ENCODE assay signal across 18 cellular contexts in the genomic region with DNA sequence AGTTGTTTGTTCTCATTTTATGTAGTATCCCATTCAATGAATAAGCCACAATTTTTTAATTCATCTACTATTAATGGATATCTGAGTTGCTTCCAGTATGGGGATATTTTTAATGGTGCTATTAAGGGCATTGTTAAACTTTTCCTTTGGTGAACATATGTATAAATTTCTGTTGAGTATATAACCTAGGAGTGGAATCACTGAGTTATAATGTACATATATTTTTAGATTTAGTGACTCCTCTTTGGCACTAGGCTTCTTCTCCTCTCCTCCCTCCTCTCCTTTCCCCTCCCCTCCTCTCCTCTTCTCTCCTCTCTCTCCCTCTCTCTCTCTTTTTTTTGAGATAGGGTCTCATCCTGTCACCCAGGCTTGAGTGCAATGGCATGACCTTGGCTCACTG. TPM values are rescaled to one million over a fixed set of nuclear protein-coding genes. Genes with fewer than 3 reads are reported as not detected.
A peak's percentile ranks its signal among the peaks of the same experiment; 100 is the strongest.
DNase-seq lines count a peak whose midpoint lies in the region; ATAC-seq, FAIRE-seq and TF ChIP-seq lines count a peak whose summit lies in the region.
"Had no signal": no experiment of that assay in that cellular context is flagged by ENCODE, and none has a peak within 500 bp of the region (broad histone marks: within the 10 kb centered on the region; RNA-seq: fewer than 3 reads in every experiment).

No MANE protein-coding gene starts in this region.

- RAD21 ChIA-PET in GM12878 (lab: Charles Lee; ENCODE audit: unreplicated experiment): no interaction called here

- no peak for TF ChIP-seq RAD21 in GM12878 (IDR thresholded peaks at IDR 0.05; ENCODE audit: insufficient read depth, low read depth, low read length)

- in situ Hi-C loops in GM12878 (cut with MboI): no loop called here

- peaks cover 8% of the 10 kb centered on the region for H3K36me3 Mint-ChIP-seq in activated CD4-positive, alpha-beta T cell treated with anti-CD3 and anti-CD28 coated beads, Interleukin-2, amount 10 ng/mL, durations not matched to agents 24 days and 14 days (ENCODE audit: low read depth)
- H3K36me3 Mint-ChIP-seq in endodermal cell (ENCODE audit: low read depth): peaks cover 41% of the 10 kb centered on the region
- H3K36me3 Mint-ChIP-seq in progenitor cell of endocrine pancreas (ENCODE audit: insufficient read depth): peaks cover 9% of the 10 kb centered on the region
- H3K36me3 Mint-ChIP-seq: CD8-positive, alpha-beta T cell had no signal

- H3K9me3 ChIP-seq in GM12878 (replicated peaks; ENCODE audit: control insufficient read depth, insufficient read depth, low read length) (peaks cover 2% of the 10 kb centered on the region; the same call in 1 of the 3 replicates), endodermal cell (ENCODE audit: control insufficient read depth, low read length) (no peaks in the 10 kb centered on the region), esophagus muscularis mucosa (no peaks in the 10 kb centered on the region)
- H3K9me3 ChIP-seq: A549 had no signal

- TF ChIP-seq CTCF in GM12878 (IDR thresholded peaks at IDR 0.05 in 2 of 3, conservative IDR thresholded peaks at IDR 0.05 in 1 of 3; ENCODE audit: control insufficient read depth in 2 of 3, extremely low read depth in 1 of 3, insufficient read depth in 1 of 3, low read depth in 3 of 3, low read length in 3 of 3): no peak
- no peak for TF ChIP-seq CTCF in endodermal cell (conservative IDR thresholded peaks at IDR 0.05)
- no peak for TF ChIP-seq CTCF in progenitor cell of endocrine pancreas (IDR thresholded peaks at IDR 0.05; ENCODE audit: unreplicated experiment)
- TF ChIP-seq CTCF in esophagus muscularis mucosa (IDR thresholded peaks at IDR 0.05): no peak

- CTCF ChIA-PET in GM12878 (lab: Yijun Ruan, JAX): interaction anchor here (0.7 to 1.4 kb wide), 2 partner anchors 26 to 1083 kb away, joined by 3 read pairs; no protein-coding TSS in a partner anchor

- no peak for ATAC-seq in GM12878
- ATAC-seq: A549; CD8-positive, alpha-beta T cell had no signal

- H3K79me2 ChIP-seq in GM12878 (ENCODE audit: control insufficient read depth, insufficient read depth, low read length): peaks cover 72% of the 10 kb centered on the region

- H3K4me1 ChIP-seq in GM12878 (ENCODE audit: control insufficient read depth, insufficient read depth, low read length): 0 out of 2 replicates have a peak, but pooled peaks cover 7% of the 10 kb centered on the region
- no peaks in the 10 kb centered on the region for H3K4me1 ChIP-seq in endodermal cell (ENCODE audit: control insufficient read depth, insufficient read depth, low read length)
- H3K4me1 ChIP-seq in esophagus muscularis mucosa: no peaks in the 10 kb centered on the region

- DNase-seq in activated CD4-positive, alpha-beta T cell treated with anti-CD3 and anti-CD28 coated beads, Interleukin-2, amount 10 ng/mL, durations not matched to agents 24 days and 14 days: no peak
- DNase-seq in activated CD4-positive, alpha-beta T cell treated with anti-CD3 and anti-CD28 coated beads, Interleukin-2, amount 50 U/mL, for 4 hours: no peak
- DNase-seq in GM12878 (ENCODE audit: low read depth, low spot score): no peak
- no peak for DNase-seq in endodermal cell
- DNase-seq in progenitor cell of endocrine pancreas (ENCODE audit: low spot score, unreplicated experiment): no peak
- DNase-seq in RPMI8226: no peak
- DNase-seq in esophagus muscularis mucosa (ENCODE audit: extremely low spot score): no peak
- DNase-seq in GM19238 (ENCODE audit: insufficient read length, low spot score): no peak
- DNase-seq: AML-193; Calu3; CD8-positive, alpha-beta T cell; DMS79 treated with DMSO at 0.1 percent for 48 hours; GF-D8; HCEC 1CT had no signal

- H3K36me3 ChIP-seq in GM12878 (ENCODE audit: control insufficient read depth in 2 of 2, insufficient read depth in 2 of 2, low read length in 1 of 2) (peaks cover 1 to 11% of the 10 kb centered on the region in 2 experiments; a peak in 2 of 4 replicates), endodermal cell (ENCODE audit: control insufficient read depth, insufficient read depth, low read length) (no peaks in the 10 kb centered on the region), esophagus muscularis mucosa (no peaks in the 10 kb centered on the region)

- no peaks in the 10 kb centered on the region for H3K27me3 ChIP-seq in GM12878 (replicated peaks in 1 of 2; ENCODE audit: control insufficient read depth in 2 of 2, insufficient read depth in 2 of 2, low read length in 1 of 2)
- H3K27me3 ChIP-seq in endodermal cell (ENCODE audit: control insufficient read depth, insufficient read depth, low read length, poor library complexity, severe bottlenecking): no peaks in the 10 kb centered on the region
- no peaks in the 10 kb centered on the region for H3K27me3 ChIP-seq in esophagus muscularis mucosa

- H3K9ac ChIP-seq in GM12878 (ENCODE audit: control insufficient read depth, insufficient read depth, low read length) (no peak overlapping the region), endodermal cell (ENCODE audit: extremely low read depth, low read length, poor library complexity, severe bottlenecking) (no peak overlapping the region)

- SMC1A ChIA-PET in GM12878 (lab: Charles Lee; ENCODE audit: uncharacterized antibody, unreplicated experiment): interaction anchor here (0.9 to 1.7 kb wide), 3 partner anchors 9 to 25 kb away, joined by 3 to 5 read pairs (median 5); no protein-coding TSS in a partner anchor

- H3K4me2 ChIP-seq in GM12878 (ENCODE audit: control insufficient read depth, insufficient read depth): peak overlapping the region; percentile 48; the same call in 1 of the 2 replicates
- H3K4me2 ChIP-seq: A549 had no signal

- H2AFZ ChIP-seq in GM12878 (ENCODE audit: control insufficient read depth, low read depth, low read length): no peak overlapping the region

- no peak overlapping the region for H3K4me3 Mint-ChIP-seq in activated CD4-positive, alpha-beta T cell treated with anti-CD3 and anti-CD28 coated beads, Interleukin-2, amount 10 ng/mL, durations not matched to agents 24 days and 14 days
- no peak overlapping the region for H3K4me3 Mint-ChIP-seq in endodermal cell
- no peak overlapping the region for H3K4me3 Mint-ChIP-seq in progenitor cell of endocrine pancreas (ENCODE audit: low read depth)
- H3K4me3 Mint-ChIP-seq: CD8-positive, alpha-beta T cell had no signal

- TF ChIP-seq EP300 in GM12878 (IDR thresholded peaks at IDR 0.05; ENCODE audit: borderline replicate concordance in 1 of 2, control insufficient read depth in 1 of 2, low read depth in 2 of 2, low read length in 2 of 2) (no peak), esophagus muscularis mucosa (IDR thresholded peaks at IDR 0.05) (no peak)

- H3K4me3 ChIP-seq in GM12878 (no peak overlapping the region), endodermal cell (ENCODE audit: low read length) (no peak overlapping the region), esophagus muscularis mucosa (no peak overlapping the region)
- H3K4me3 ChIP-seq: A549 had no signal

- intact Hi-C loops in activated CD4-positive, alpha-beta T cell treated with anti-CD3 and anti-CD28 coated beads, Interleukin-2, amount 10 ng/mL, durations not matched to agents 24 days and 14 days (cut with micrococcal nuclease): no loop called here
- intact Hi-C loops in GM12878 (cut with micrococcal nuclease; ENCODE audit: unreplicated experiment): no loop called here
- intact Hi-C loops in esophagus muscularis mucosa (cut with DNase I): no loop called here

- no peak for FAIRE-seq in GM12878 (lab: Jason Lieb, UNC)
- FAIRE-seq: A549, GM19239 had no signal

- no peak for TF ChIP-seq POLR2A in GM12878 (IDR thresholded peaks at IDR 0.05; ENCODE audit: low read depth, low read length)
- TF ChIP-seq POLR2A in esophagus muscularis mucosa (IDR thresholded peaks at IDR 0.05; ENCODE audit: low read depth): no peak

- peaks cover 5% of the 10 kb centered on the region for H3K9me3 Mint-ChIP-seq in activated CD4-positive, alpha-beta T cell treated with anti-CD3 and anti-CD28 coated beads, Interleukin-2, amount 10 ng/mL, durations not matched to agents 24 days and 14 days
- H3K9me3 Mint-ChIP-seq in endodermal cell (no peaks in the 10 kb centered on the region), progenitor cell of endocrine pancreas (ENCODE audit: low read depth) (no peaks in the 10 kb centered on the region)
- H3K9me3 Mint-ChIP-seq: CD8-positive, alpha-beta T cell had no signal

- peaks cover 2% of the 10 kb centered on the region for H3K4me1 Mint-ChIP-seq in activated CD4-positive, alpha-beta T cell treated with anti-CD3 and anti-CD28 coated beads, Interleukin-2, amount 10 ng/mL, durations not matched to agents 24 days and 14 days
- H3K4me1 Mint-ChIP-seq in endodermal cell (peaks cover 8% of the 10 kb centered on the region), progenitor cell of endocrine pancreas (ENCODE audit: low read depth) (peaks cover 3% of the 10 kb centered on the region)

- H4K20me1 ChIP-seq in GM12878 (ENCODE audit: control insufficient read depth, insufficient read depth): no peaks in the 10 kb centered on the region

- BruUV-seq in GM12878 (replicated peaks; lab: Mats Ljungman, UMichigan): no TSS peak

- peak overlapping the region; percentile 35 for H3K27ac Mint-ChIP-seq in activated CD4-positive, alpha-beta T cell treated with anti-CD3 and anti-CD28 coated beads, Interleukin-2, amount 10 ng/mL, durations not matched to agents 24 days and 14 days
- H3K27ac Mint-ChIP-seq in endodermal cell: peak overlapping the region; percentile 3
- peak overlapping the region; percentile 69 for H3K27ac Mint-ChIP-seq in progenitor cell of endocrine pancreas
- H3K27ac Mint-ChIP-seq: CD8-positive, alpha-beta T cell had no signal

- H3K27me3 Mint-ChIP-seq in activated CD4-positive, alpha-beta T cell treated with anti-CD3 and anti-CD28 coated beads, Interleukin-2, amount 10 ng/mL, durations not matched to agents 24 days and 14 days: no peaks in the 10 kb centered on the region
- H3K27me3 Mint-ChIP-seq in endodermal cell (ENCODE audit: insufficient read depth) (no peaks in the 10 kb centered on the region), progenitor cell of endocrine pancreas (no peaks in the 10 kb centered on the region)

- H3K27ac ChIP-seq in GM12878 (ENCODE audit: control insufficient read depth, insufficient read depth) (no peak overlapping the region), endodermal cell (ENCODE audit: low read depth, low read length) (no peak overlapping the region), esophagus muscularis mucosa (replicated peaks in 1 of 4) (no peak overlapping the region)
- H3K27ac ChIP-seq: 22Rv1, HL-60 had no signal

- POLR2A ChIA-PET in GM12878 (lab: Charles Lee): interaction anchor here (0.8 kb wide), 1 partner anchor 13 kb away, joined by 3 read pairs; no protein-coding TSS in a partner anchor

RNA-seq across cellular contexts. Expression of gene RBM47, which starts 26.4 kb away (rescaled TPM):
- total RNA-seq in activated CD4-positive, alpha-beta T cell treated with anti-CD3 and anti-CD28 coated beads, Interleukin-2, amount 10 ng/mL, durations not matched to agents 24 days and 14 days: 10.7 and 13.0 TPM in 2 replicates
- 158 and 160 TPM in 2 replicates for total RNA-seq in GM12878 (2013; cell fraction: nucleolus; rRNA removed)
- total RNA-seq in GM12878 (2014; rRNA removed): 40.6 and 43.1 TPM in 2 replicates
- 23.7 and 24.4 TPM in 2 replicates for total RNA-seq in GM12878 (2014; rRNA removed; fragmentation: Illumina TruSeq; extraction: Trizol)
- total RNA-seq in GM12878 (2021): 43.0 and 45.0 TPM in 2 replicates
- polyA plus RNA-seq in GM12878 (2011; ENCODE audit: low read depth): 12.4 TPM
- 21.8 and 23.6 TPM in 2 replicates for polyA plus RNA-seq in GM12878 (2011; rRNA removed)
- polyA plus RNA-seq in GM12878 (2011; cell fraction: cytosol; rRNA removed): 25.9 and 36.2 TPM in 2 replicates
- polyA plus RNA-seq in GM12878 (2011; cell fraction: nucleus; rRNA removed): 29.5 and 41.9 TPM in 2 replicates
- 12.3 and 16.9 TPM in 2 replicates for polyA plus RNA-seq in GM12878 (2012)
- 16.9 and 18.1 TPM in 2 replicates for polyA plus RNA-seq in GM12878 (2014; fragmentation: Illumina TruSeq; extraction: Trizol)
- polyA plus RNA-seq in GM12878 (2014; fragmentation: Nextera tagmentation; extraction: Ambion mirVana): 10 to 100 TPM in 1 of 2 experiments, 1 to 10 TPM in 1; 7.9 to 10.1 TPM
- 33.6 and 37.1 TPM in 2 replicates for polyA plus RNA-seq in GM12878 (2014; rRNA removed)
- polyA plus RNA-seq in GM12878 (2016; fragmentation: Nextera tagmentation; extraction: Ambion mirVana): 10 to 100 TPM; 40.5 to 40.6 TPM
- 32.3 and 53.0 TPM in 2 replicates for polyA minus RNA-seq in GM12878 (2011; rRNA and poly(A)+ RNA removed)
- 22.3 and 26.3 TPM in 2 replicates for polyA minus RNA-seq in GM12878 (2011; cell fraction: cytosol; rRNA and poly(A)+ RNA removed)
- 31.8 and 53.8 TPM in 2 replicates for polyA minus RNA-seq in GM12878 (2011; cell fraction: nucleus; rRNA and poly(A)+ RNA removed)
- 10 to 100 TPM; 71.7 to 90.6 TPM for total RNA-seq in endodermal cell
- polyA plus RNA-seq in endodermal cell (2013, experiment 1 of 2): 9.9 TPM
- 8.1 TPM for polyA plus RNA-seq in endodermal cell (2013, experiment 2 of 2)
- 64.3 and 64.8 TPM in 2 replicates for total RNA-seq in progenitor cell of endocrine pancreas
- 10 to 100 TPM; 13.3 to 38.3 (median 21.8) TPM for total RNA-seq in esophagus muscularis mucosa
- total RNA-seq: CD8-positive, alpha-beta T cell had no signal

Comparison
In these comparisons a context has a peak if more than half of its experiments do, and no peak if none do; other contexts are left out.
1. H3K27ac Mint-ChIP-seq: peak in every context shown above with its lines; median percentile 69 in progenitor cell of endocrine pancreas; 35 in activated CD4-positive, alpha-beta T cell treated with anti-CD3 and anti-CD28 coated beads, Interleukin-2, amount 10 ng/mL, durations not matched to agents 24 days and 14 days; 3 in endodermal cell.